Comparison of ENCODE assay signal across 13 cellular contexts in genomic region chr1:170114916-170115315, GRCh38. TPM values are rescaled to one million over a fixed set of nuclear protein-coding genes. Genes with fewer than 3 reads are reported as not detected.
DNase-seq lines count a peak whose midpoint lies in the region; FAIRE-seq and TF ChIP-seq lines count a peak whose summit lies in the region.
"Had no signal": no experiment of that assay in that cellular context is flagged by ENCODE, and none has a peak within 500 bp of the region (broad histone marks: within the 10 kb centered on the region; RNA-seq: fewer than 3 reads in every experiment).

No MANE protein-coding gene starts in this region.

- FAIRE-seq in D721Med (lab: Jason Lieb, UNC) = no peak

- H3K27ac ChIP-seq in cardiac muscle cell = no peak overlapping the region
- H3K27ac ChIP-seq in SJCRH30 = no peak overlapping the region
- H3K27ac ChIP-seq in colonic mucosa = no peak overlapping the region
- H3K27ac ChIP-seq in tibial artery = no peak overlapping the region
- H3K27ac ChIP-seq: transverse colon had no signal

- H3K9ac ChIP-seq in colonic mucosa (ENCODE audit: low read depth in 2 of 2, low read length in 2 of 2) = no peak overlapping the region

- H3K36me3 ChIP-seq in cardiac muscle cell = no peaks in the 10 kb centered on the region
- H3K36me3 ChIP-seq in SJCRH30 = no peaks in the 10 kb centered on the region
- no peaks in the 10 kb centered on the region for H3K36me3 ChIP-seq in colonic mucosa
- H3K36me3 ChIP-seq in tibial artery = no peaks in the 10 kb centered on the region
- H3K36me3 ChIP-seq: transverse colon had no signal

- H3K4me1 ChIP-seq in cardiac muscle cell (ENCODE audit: low read depth) (no peaks in the 10 kb centered on the region), SJCRH30 (no peaks in the 10 kb centered on the region), colonic mucosa (no peaks in the 10 kb centered on the region), tibial artery (no peaks in the 10 kb centered on the region)
- H3K4me1 ChIP-seq: transverse colon had no signal

- intact Hi-C loops in cardiac septum (cut with DNase I) (no loop called here), colonic mucosa (cut with DNase I) (no loop called here), tibial artery (cut with DNase I; ENCODE audit: low total_unique reads) (no loop called here)

- H3K4me3 ChIP-seq in cardiac muscle cell (no peak overlapping the region), SJCRH30 (no peak overlapping the region), colonic mucosa (no peak overlapping the region), tibial artery (no peak overlapping the region)
- H3K4me3 ChIP-seq: transverse colon had no signal

- H3K9me3 ChIP-seq in cardiac muscle cell (ENCODE audit: low read depth) (no peaks in the 10 kb centered on the region), SJCRH30 (replicated peaks) (no peaks in the 10 kb centered on the region), colonic mucosa (no peaks in the 10 kb centered on the region), tibial artery (no peaks in the 10 kb centered on the region)
- H3K9me3 ChIP-seq: transverse colon had no signal

- TF ChIP-seq CTCF in cardiac muscle cell (IDR thresholded peaks at IDR 0.05; ENCODE audit: low read depth, low read length) = no peak
- no peak for TF ChIP-seq CTCF in colonic mucosa (IDR thresholded peaks at IDR 0.05)
- TF ChIP-seq CTCF in tibial artery (IDR thresholded peaks at IDR 0.05) = no peak
- TF ChIP-seq CTCF in D721Med (IDR thresholded peaks at IDR 0.05; ENCODE audit: insufficient read depth, missing control alignments) = no peak

- no peaks in the 10 kb centered on the region for H3K27me3 ChIP-seq in cardiac muscle cell
- no peaks in the 10 kb centered on the region for H3K27me3 ChIP-seq in SJCRH30
- H3K27me3 ChIP-seq in colonic mucosa = no peaks in the 10 kb centered on the region
- H3K27me3 ChIP-seq in tibial artery = no peaks in the 10 kb centered on the region
- H3K27me3 ChIP-seq: transverse colon had no signal

- DNase-seq in cardiac muscle cell (ENCODE audit: low read depth in 1 of 2, low spot score in 1 of 2) (peak; percentile 69 to 70), cardiac septum (ENCODE audit: low spot score) (no peak), SJCRH30 (peak; percentile 31 to 72), fibroblast of peridontal ligament (ENCODE audit: extremely low read depth) (peak; percentile 76), stromal cell of bone marrow (ENCODE audit: low read depth) (peak; percentile 27), colonic mucosa (no peak), tibial artery (no peak), D721Med (ENCODE audit: insufficient read length, low spot score) (no peak)
- DNase-seq: effector memory CD8-positive, alpha-beta T cell; NCI-H2029; transverse colon had no signal

RNA-seq across cellular contexts. Expression of gene NTMT2, which starts 30.8 kb away (rescaled TPM):
- total RNA-seq in cardiac muscle cell (not detected in 2 replicates), cardiac septum (2.0 TPM), colonic mucosa (not detected)
- polyA plus RNA-seq in cardiac muscle cell = 0.55 and 0.71 TPM in 2 replicates
- not detected in 2 replicates for total RNA-seq in SJCRH30 (2014; rRNA removed; shearing (Covaris generic))
- total RNA-seq: mucosa of gallbladder, transverse colon had no signal
- polyA plus RNA-seq: adipose tissue had no signal

RNA-seq across cellular contexts. Expression of gene KIFAP3, which starts 40.4 kb away (rescaled TPM):
- total RNA-seq in cardiac muscle cell = 58.8 and 60.6 TPM in 2 replicates
- 73.2 and 75.8 TPM in 2 replicates for polyA plus RNA-seq in cardiac muscle cell
- total RNA-seq in cardiac septum = 81.0 TPM
- total RNA-seq in SJCRH30 (2014; rRNA removed; shearing (Covaris generic)) = 9.8 and 10.0 TPM in 2 replicates
- total RNA-seq in colonic mucosa = 10 to 100 TPM; 18.3 to 27.6 TPM

Comparison
In these comparisons a context has a peak if more than half of its experiments do, and no peak if none do; other contexts are left out.
1. DNase-seq: peak in cardiac muscle cell (2 of 2), SJCRH30 (2 of 2), fibroblast of peridontal ligament (single experiment) and stromal cell of bone marrow (single experiment); none in cardiac septum (single experiment), colonic mucosa (single experiment), tibial artery (0 of 2) and D721Med (single experiment).